Comparison of ENCODE assay signal across 10 cellular contexts in genomic region chr9:107636596-107637405, GRCh38.
DNase-seq lines count a peak whose midpoint lies in the region; ATAC-seq and TF ChIP-seq lines count a peak whose summit lies in the region.
"Had no signal": no experiment of that assay in that cellular context is flagged by ENCODE, and none has a peak within 500 bp of the region (broad histone marks: within the 10 kb centered on the region; RNA-seq: fewer than 3 reads in every experiment).

No MANE protein-coding gene starts in this region.

- peak overlapping the region; percentile 44 for H3K4me2 ChIP-seq in IMR-90 (ENCODE audit: low read depth, low read length)

- peak overlapping the region; percentile 88 for H3K4ac ChIP-seq in IMR-90 (ENCODE audit: low read depth, low read length)

- H3K23ac ChIP-seq in IMR-90 (ENCODE audit: low read depth, low read length), result peak overlapping the region; percentile 66

- H2BK120ac ChIP-seq in IMR-90 (ENCODE audit: low read depth, low read length), result peak overlapping the region; percentile 80

- H4K5ac ChIP-seq in IMR-90 (ENCODE audit: low read depth, low read length), result peak overlapping the region; percentile 40; the same call in 1 of the 2 replicates

- peaks cover 19% of the 10 kb centered on the region for H3K4me1 Mint-ChIP-seq in memory B cell
- peaks cover 5 to 12% (median 10%) of the 10 kb centered on the region in 3 donors for H3K4me1 Mint-ChIP-seq in CD8-positive, alpha-beta memory T cell

- peak overlapping the region; percentile 7; the same call in 1 of the 2 replicates for H3K56ac ChIP-seq in IMR-90 (ENCODE audit: extremely low read depth, insufficient read depth, low read length)

- peak overlapping the region; percentile 71 for H2AK5ac ChIP-seq in IMR-90 (ENCODE audit: low read depth, low read length)

- BruUV-seq in IMR-90 (replicated peaks; lab: Mats Ljungman, UMichigan), result no TSS peak

- ATAC-seq in IMR-90 (ENCODE audit: low read depth), result no peak
- no peak for ATAC-seq in memory B cell (ENCODE audit: low read depth)
- ATAC-seq: activated T-cell treated with anti-CD3 and anti-CD28 coated beads, Interleukin-2, amount 50 U/mL, for 72 hours had no signal

- WGBS in IMR-90 (ENCODE audit: extremely low coverage in 2 of 2, insufficient read length in 1 of 2), 2 experiments, result 100% methylated on average over 1 of the region's 6 CpGs; no CpG with 5 or more reads in 1 of the 2 experiments

- intact Hi-C loops in IMR-90 (cut with micrococcal nuclease), result loop anchor here (1.0 to 5.0 kb wide), 6 partner anchors 70 to 928 kb away; no protein-coding TSS in a partner anchor

- peak overlapping the region; percentile 51 to 78; a peak in 3 of 4 replicates for H4K8ac ChIP-seq in IMR-90 (ENCODE audit: low read depth in 2 of 2, low read length in 2 of 2)

- H4K20me1 ChIP-seq in IMR-90 (ENCODE audit: insufficient read depth, low read length), result no peaks in the 10 kb centered on the region

- no peak for TF ChIP-seq POLR2A in IMR-90 (IDR thresholded peaks at IDR 0.05; ENCODE audit: low read depth, low read length)
- TF ChIP-seq POLR2A in erythroblast (IDR thresholded peaks at IDR 0.05; ENCODE audit: low read length), result no peak

- H3K18ac ChIP-seq in IMR-90 (ENCODE audit: low read depth, low read length), result peak overlapping the region; percentile 35

- H3K27me3 Mint-ChIP-seq in memory B cell, result peaks cover 28% of the 10 kb centered on the region
- peaks cover 21 to 36% of the 10 kb centered on the region in 2 donors for H3K27me3 Mint-ChIP-seq in CD8-positive, alpha-beta memory T cell

- H2BK20ac ChIP-seq in IMR-90 (ENCODE audit: low read depth, low read length), result peak overlapping the region; percentile 57; the same call in 1 of the 2 replicates

- no peaks in the 10 kb centered on the region for H3K9me3 ChIP-seq in IMR-90 (ENCODE audit: control insufficient read depth, insufficient read depth, low read length)
- no peaks in the 10 kb centered on the region for H3K9me3 ChIP-seq in CD8-positive, alpha-beta memory T cell (ENCODE audit: low read length)

- H3K27ac ChIP-seq in IMR-90 (ENCODE audit: insufficient read depth, low read length) (peak overlapping the region; percentile 77), substantia nigra (ENCODE audit: low read depth, low read length, poor library complexity, severe bottlenecking) (peak overlapping the region; percentile 83)
- H3K27ac ChIP-seq in CD8-positive, alpha-beta memory T cell (ENCODE audit: low read depth, low read length), result no peak overlapping the region

- H3K9me1 ChIP-seq in IMR-90 (ENCODE audit: insufficient read depth, low read length), result peaks cover 14% of the 10 kb centered on the region; the same call in 1 of the 2 replicates

- H3K79me1 ChIP-seq in IMR-90 (ENCODE audit: low read depth in 1 of 2, low read length in 2 of 2), result no peaks in the 10 kb centered on the region

- H3K27ac Mint-ChIP-seq in memory B cell, result peak overlapping the region; percentile 19
- H3K27ac Mint-ChIP-seq in CD8-positive, alpha-beta memory T cell, result no peak overlapping the region
- H3K27ac Mint-ChIP-seq: activated T-cell treated with anti-CD3 and anti-CD28 coated beads, Interleukin-2, amount 50 U/mL, for 72 hours; stimulated activated naive CD8-positive, alpha-beta T cell treated with anti-CD3 and anti-CD28 coated beads, Interleukin-15, Interleukin-2, amounts not matched to agents 100 ng/mL and 50 ng/mL, for 24 hours had no signal

- H3K4me1 ChIP-seq in IMR-90 (ENCODE audit: control insufficient read depth, insufficient read depth, low read length), result peaks cover 10% of the 10 kb centered on the region
- H3K4me1 ChIP-seq in CD8-positive, alpha-beta memory T cell (ENCODE audit: insufficient read depth, low read length), result no peaks in the 10 kb centered on the region

- no peaks in the 10 kb centered on the region for H3K9me3 Mint-ChIP-seq in memory B cell
- H3K9me3 Mint-ChIP-seq in CD8-positive, alpha-beta memory T cell, result peaks cover 0 to 13% (median 4%) of the 10 kb centered on the region in 5 donors
- H3K9me3 Mint-ChIP-seq: stimulated activated naive CD8-positive, alpha-beta T cell treated with anti-CD3 and anti-CD28 coated beads, Interleukin-15, Interleukin-2, amounts not matched to agents 100 ng/mL and 50 ng/mL, for 24 hours had no signal

- in situ Hi-C loops in IMR-90 (cut with MboI; ENCODE audit: low sequenced_read_pairs), result loop anchor here (10.0 kb wide), 1 partner anchor 638 kb away; no protein-coding TSS in a partner anchor

- peak overlapping the region; percentile 33 for H3K4me3 Mint-ChIP-seq in memory B cell
- no peak overlapping the region for H3K4me3 Mint-ChIP-seq in CD8-positive, alpha-beta memory T cell

- H3K36me3 Mint-ChIP-seq in memory B cell, result no peaks in the 10 kb centered on the region
- H3K36me3 Mint-ChIP-seq in CD8-positive, alpha-beta memory T cell, result peaks cover 0 to 3% (median 0%) of the 10 kb centered on the region in 3 donors

- H2BK15ac ChIP-seq in IMR-90 (ENCODE audit: low read depth, low read length), result peak overlapping the region; percentile 8; the same call in 1 of the 3 replicates

- no peaks in the 10 kb centered on the region for H3K27me3 ChIP-seq in IMR-90 (ENCODE audit: control insufficient read depth, insufficient read depth, low read length)
- peaks cover 3% of the 10 kb centered on the region for H3K27me3 ChIP-seq in CD8-positive, alpha-beta memory T cell (ENCODE audit: insufficient read depth, low read length, poor library complexity, severe bottlenecking)

- TF ChIP-seq CTCF in IMR-90 (conservative IDR thresholded peaks at IDR 0.05; ENCODE audit: low read depth, low read length) (no peak), choroid plexus epithelial cell (conservative IDR thresholded peaks at IDR 0.05; ENCODE audit: low read depth, low read length) (no peak)

- no peaks in the 10 kb centered on the region for H3K36me3 ChIP-seq in IMR-90 (ENCODE audit: control insufficient read depth, insufficient read depth, low read length)
- H3K36me3 ChIP-seq in CD8-positive, alpha-beta memory T cell (ENCODE audit: insufficient read depth, low read length), result no peaks in the 10 kb centered on the region

- H2BK5ac ChIP-seq in IMR-90 (ENCODE audit: low read depth, low read length, poor library complexity, severe bottlenecking), result peak overlapping the region; percentile 78

- H4K91ac ChIP-seq in IMR-90 (ENCODE audit: insufficient read depth, low read depth, low read length), result peak overlapping the region; percentile 42

- POLR2A ChIA-PET in IMR-90 (lab: Charles Lee; ENCODE audit: unreplicated experiment), result no interaction called here
- POLR2A ChIA-PET in CD8-positive, alpha-beta memory T cell (lab: Charles Lee), result no interaction called here

- H3K9ac ChIP-seq in IMR-90 (ENCODE audit: low read depth, low read length), result peak overlapping the region; percentile 54

- TF ChIP-seq RAD21 in IMR-90 (IDR thresholded peaks at IDR 0.05; ENCODE audit: low read length), result no peak

- CTCF ChIA-PET in IMR-90 (lab: Yijun Ruan, JAX), result no interaction called here
- CTCF ChIA-PET in CD8-positive, alpha-beta memory T cell (lab: Charles Lee), result no interaction called here

- H2AFZ ChIP-seq in IMR-90 (replicated peaks; ENCODE audit: low read length, poor library complexity), result peak overlapping the region; percentile 90

- no peak overlapping the region for H3K4me3 ChIP-seq in IMR-90 (ENCODE audit: insufficient read depth, low read depth, low read length)
- no peak overlapping the region for H3K4me3 ChIP-seq in choroid plexus epithelial cell (ENCODE audit: low read depth, low read length)
- no peak overlapping the region for H3K4me3 ChIP-seq in CD8-positive, alpha-beta memory T cell (ENCODE audit: low read length)

- DNase-seq in IMR-90, result peak; percentile 33
- DNase-seq in choroid plexus epithelial cell (ENCODE audit: low read depth), result peak; percentile 52
- no peak for DNase-seq in memory B cell (ENCODE audit: low spot score in 2 of 2)
- peak in 1 of 49 donors; percentile 47 for DNase-seq in substantia nigra (lab: John Stamatoyannopoulos, UW)
- DNase-seq in cortex of kidney (lab: John Stamatoyannopoulos, UW), result no peak
- DNase-seq in CD8-positive, alpha-beta memory T cell, result no peak
- DNase-seq in erythroblast (lab: John Stamatoyannopoulos, UW), result no peak
- no peak for DNase-seq in HuH-7.5 (ENCODE audit: low spot score)
- DNase-seq: activated T-cell treated with anti-CD3 and anti-CD28 coated beads, Interleukin-2, amount 50 U/mL, for 72 hours had no signal

- H3K14ac ChIP-seq in IMR-90 (replicated peaks; ENCODE audit: low read depth, low read length), result peak overlapping the region; percentile 77

- H2AK9ac ChIP-seq in IMR-90 (replicated peaks; ENCODE audit: low read depth, low read length, poor library complexity), result peak overlapping the region; percentile 84

- dilution Hi-C loops in IMR-90 (cut with HindIII; ENCODE audit: low sequenced_read_pairs, unreplicated experiment), result no loop called here

TF ChIP-seq in IMR-90, 13 proteins besides CTCF, POLR2A, EP300 and RAD21 (continues in another document):
- TF ChIP-seq CHD1 (IDR thresholded peaks at IDR 0.05; ENCODE audit: low read depth, low read length), result no peak
- TF ChIP-seq NFE2L2 (IDR thresholded peaks at IDR 0.05; ENCODE audit: low read depth, low read length), result no peak
- no peak for TF ChIP-seq BHLHE40 (IDR thresholded peaks at IDR 0.05; ENCODE audit: low read depth, low read length)
- TF ChIP-seq USF2 (IDR thresholded peaks at IDR 0.05; ENCODE audit: low read depth, low read length), result no peak
- no peak for TF ChIP-seq ELK1 (IDR thresholded peaks at IDR 0.05; ENCODE audit: borderline replicate concordance, low read depth, low read length)
- TF ChIP-seq FOS (IDR thresholded peaks at IDR 0.05; ENCODE audit: low read depth, low read length), result no peak
- TF ChIP-seq SMC3 (IDR thresholded peaks at IDR 0.05; ENCODE audit: low read depth, low read length), result no peak
- TF ChIP-seq RFX5 (IDR thresholded peaks at IDR 0.05; ENCODE audit: low read depth, low read length), result no peak
- no peak for TF ChIP-seq RCOR1 (IDR thresholded peaks at IDR 0.05; ENCODE audit: insufficient replicate concordance, low read length)
- TF ChIP-seq MXI1 (IDR thresholded peaks at IDR 0.05; ENCODE audit: borderline replicate concordance, low read depth, low read length), result no peak

Comparison
In these comparisons a context has a peak if more than half of its experiments do, and no peak if none do; other contexts are left out.
1. DNase-seq: peak in IMR-90 (single experiment) and choroid plexus epithelial cell (single experiment); none in memory B cell (0 of 2), cortex of kidney (single experiment), CD8-positive, alpha-beta memory T cell (0 of 5), erythroblast (0 of 2) and HuH-7.5 (single experiment).